8 cellular contexts compared by ENCODE assay signal in the genomic region with DNA sequence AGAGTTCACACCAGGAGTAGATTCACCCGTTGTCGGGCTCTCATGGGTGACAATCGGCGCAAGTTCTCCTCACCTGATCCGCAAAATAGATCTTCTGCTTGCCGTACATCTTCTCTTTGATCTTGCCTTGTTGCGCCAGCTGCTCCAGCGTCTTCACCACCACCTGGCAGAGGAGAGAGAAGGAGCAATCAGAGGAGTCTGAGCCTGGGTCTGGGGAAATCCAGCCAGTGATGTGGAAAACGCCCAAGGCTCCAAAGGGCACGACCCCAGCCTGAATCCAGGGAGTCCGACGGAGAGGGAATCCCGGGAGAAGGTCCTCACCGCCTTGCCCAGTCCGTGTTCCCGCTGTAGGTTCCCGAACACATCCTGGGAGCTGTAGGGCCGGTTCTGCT. TPM values are rescaled to one million over a fixed set of nuclear protein-coding genes. Genes with fewer than 3 reads are reported as not detected.
A peak's percentile ranks its signal among the peaks of the same experiment; 100 is the strongest.
DNase-seq lines count a peak whose midpoint lies in the region; FAIRE-seq and TF ChIP-seq lines count a peak whose summit lies in the region.

No MANE protein-coding gene starts in this region.

- H3K27me3 Mint-ChIP-seq in neural progenitor cell (ENCODE audit: insufficient read depth, low read depth): peaks cover 6% of the 10 kb centered on the region

- peak; percentile 42 for DNase-seq in NB4 (ENCODE audit: low read depth)
- no peak for DNase-seq in dorsolateral prefrontal cortex
- no peak for DNase-seq in neural progenitor cell (ENCODE audit: low spot score)
- DNase-seq in NCI-H2107 (lab: John Stamatoyannopoulos, UW): no peak
- no peak for DNase-seq in frontal cortex (ENCODE audit: low spot score in 2 of 2)
- no peak for DNase-seq in GM10248 (ENCODE audit: extremely low spot score)
- DNase-seq in hepatic stellate cell (ENCODE audit: low spot score): no peak

- CTCF ChIA-PET in GM10248 (lab: Yijun Ruan, JAX): interaction anchor here (0.9 to 8.4 kb wide), 19 partner anchors 9 to 353 kb away, joined by 3 to 120 read pairs (median 8); a partner anchor contains a TSS

- H3K4me1 ChIP-seq in ES-I3 (ENCODE audit: insufficient read depth, low read length) (peaks cover 3% of the 10 kb centered on the region; the same call in 1 of the 2 replicates), neural progenitor cell (peaks cover 14% of the 10 kb centered on the region)

- H3K4me2 ChIP-seq in neural progenitor cell: peak overlapping the region; percentile 79

- H2AFZ ChIP-seq in neural progenitor cell (replicated peaks): peak overlapping the region; percentile 47

- H3K27ac Mint-ChIP-seq in neural progenitor cell: peak overlapping the region; percentile 87

- H3K27me3 ChIP-seq in dorsolateral prefrontal cortex (no peaks in the 10 kb centered on the region), neural progenitor cell (no peaks in the 10 kb centered on the region)

- H3K9me3 ChIP-seq in ES-I3 (ENCODE audit: control insufficient read depth, insufficient read depth, low read length) (no peaks in the 10 kb centered on the region), neural progenitor cell (ENCODE audit: low read depth) (no peaks in the 10 kb centered on the region)

- H3K9ac ChIP-seq in ES-I3 (ENCODE audit: low read depth, low read length) (peak overlapping the region; percentile 96), neural progenitor cell (peak overlapping the region; percentile 86)

- H3K27ac ChIP-seq in dorsolateral prefrontal cortex (peak overlapping the region in 40 of 59 donors; percentile 2 to 94 (median 88)), neural progenitor cell (no peak overlapping the region)

- H4K20me1 ChIP-seq in neural progenitor cell (ENCODE audit: low read depth): peaks cover 11% of the 10 kb centered on the region

- H3K4me3 ChIP-seq in NB4 (ENCODE audit: low read depth, low read length): peak overlapping the region; percentile 96
- H3K4me3 ChIP-seq in dorsolateral prefrontal cortex: peak overlapping the region; percentile 56 to 99 (median 82)
- peak overlapping the region; percentile 67 for H3K4me3 ChIP-seq in neural progenitor cell

- POLR2A ChIA-PET in GM10248 (lab: Yijun Ruan, JAX): interaction anchor here (0.6 kb wide), 1 partner anchor 229 kb away, joined by 3 read pairs; no protein-coding TSS in a partner anchor

- no peak for TF ChIP-seq POLR2A in NB4 (IDR thresholded peaks at IDR 0.05; ENCODE audit: extremely low read depth, insufficient read length)

- H3K36me3 ChIP-seq in ES-I3 (ENCODE audit: insufficient read depth, low read length) (peaks cover 23% of the 10 kb centered on the region), neural progenitor cell (peaks cover 4% of the 10 kb centered on the region)

- H3K4me1 Mint-ChIP-seq in neural progenitor cell: peaks cover 28% of the 10 kb centered on the region

- H3F3A ChIP-seq in neural progenitor cell (ENCODE audit: low read depth): peaks cover 54% of the 10 kb centered on the region

- peak overlapping the region; percentile 100 for H3K4me3 Mint-ChIP-seq in neural progenitor cell

- TF ChIP-seq CTCF in NB4 (IDR thresholded peaks at IDR 0.05; ENCODE audit: low read depth, low read length) (no peak), dorsolateral prefrontal cortex (IDR thresholded peaks at IDR 0.05 in 54 of 56, conservative IDR thresholded peaks at IDR 0.05 in 2 of 56; ENCODE audit: low read depth in 1 of 56, partially characterized antibody in 56 of 56) (no peak), neural progenitor cell (IDR thresholded peaks at IDR 0.05) (no peak), GM10248 (IDR thresholded peaks at IDR 0.05; ENCODE audit: control extremely low read depth, extremely low read depth, low read depth, missing control alignments) (no peak)

- intact Hi-C loops in dorsolateral prefrontal cortex (cut with DNase I): loop anchor here in 1 of 2 donors (5.0 kb wide), 2 partner anchors 105 to 185 kb away; a partner anchor contains a TSS

- H3K36me3 Mint-ChIP-seq in neural progenitor cell: peaks cover 23% of the 10 kb centered on the region

- FAIRE-seq in frontal cortex (lab: Jason Lieb, UNC): no peak

- H3K79me2 ChIP-seq in neural progenitor cell (ENCODE audit: low read depth): peaks cover 25% of the 10 kb centered on the region

- no peaks in the 10 kb centered on the region for H3K9me3 Mint-ChIP-seq in neural progenitor cell

RNA-seq across cellular contexts. Expression of a gene that starts 0.4 kb away (rescaled TPM):
- total RNA-seq in dorsolateral prefrontal cortex (10 to 100 TPM in 2 of 120 experiments, 1 to 10 TPM in 118; 1.4 to 11.5 (median 5.9) TPM), neural progenitor cell (ENCODE audit: low replicate concordance) (22.8 and 23.7 TPM in 2 replicates), frontal cortex (4.5 TPM)

RNA-seq across cellular contexts. Expression of a gene that starts 10.2 kb away (rescaled TPM):
- 10 to 100 TPM; 16.9 to 36.3 (median 26.3) TPM for total RNA-seq in dorsolateral prefrontal cortex
- 15.8 and 21.3 TPM in 2 replicates for total RNA-seq in neural progenitor cell (ENCODE audit: low replicate concordance)
- 22.8 TPM for total RNA-seq in frontal cortex

RNA-seq across cellular contexts. Expression of a gene that starts 15.2 kb away (rescaled TPM):
- total RNA-seq in dorsolateral prefrontal cortex (10 to 100 TPM; 39.4 to 77.1 (median 59.2) TPM), neural progenitor cell (ENCODE audit: low replicate concordance) (6.1 and 21.6 TPM in 2 replicates), frontal cortex (4.1 TPM)

RNA-seq across cellular contexts. Expression of a gene that starts 24.4 kb away (rescaled TPM):
- total RNA-seq in dorsolateral prefrontal cortex (10 to 100 TPM in 14 of 120 experiments, 1 to 10 TPM in 106; 1.3 to 16.2 (median 4.5) TPM), neural progenitor cell (ENCODE audit: low replicate concordance) (2.2 and 2.6 TPM in 2 replicates), frontal cortex (1.6 TPM)

RNA-seq across cellular contexts. Expression of a gene that starts 32.0 kb away (rescaled TPM):
- 10 to 100 TPM; 38.8 to 64.5 (median 50.8) TPM for total RNA-seq in dorsolateral prefrontal cortex
- 23.6 and 38.3 TPM in 2 replicates for total RNA-seq in neural progenitor cell (ENCODE audit: low replicate concordance)
- total RNA-seq in frontal cortex: 59.5 TPM
